ENCODE assay signal across 8 cellular contexts in the genomic region with DNA sequence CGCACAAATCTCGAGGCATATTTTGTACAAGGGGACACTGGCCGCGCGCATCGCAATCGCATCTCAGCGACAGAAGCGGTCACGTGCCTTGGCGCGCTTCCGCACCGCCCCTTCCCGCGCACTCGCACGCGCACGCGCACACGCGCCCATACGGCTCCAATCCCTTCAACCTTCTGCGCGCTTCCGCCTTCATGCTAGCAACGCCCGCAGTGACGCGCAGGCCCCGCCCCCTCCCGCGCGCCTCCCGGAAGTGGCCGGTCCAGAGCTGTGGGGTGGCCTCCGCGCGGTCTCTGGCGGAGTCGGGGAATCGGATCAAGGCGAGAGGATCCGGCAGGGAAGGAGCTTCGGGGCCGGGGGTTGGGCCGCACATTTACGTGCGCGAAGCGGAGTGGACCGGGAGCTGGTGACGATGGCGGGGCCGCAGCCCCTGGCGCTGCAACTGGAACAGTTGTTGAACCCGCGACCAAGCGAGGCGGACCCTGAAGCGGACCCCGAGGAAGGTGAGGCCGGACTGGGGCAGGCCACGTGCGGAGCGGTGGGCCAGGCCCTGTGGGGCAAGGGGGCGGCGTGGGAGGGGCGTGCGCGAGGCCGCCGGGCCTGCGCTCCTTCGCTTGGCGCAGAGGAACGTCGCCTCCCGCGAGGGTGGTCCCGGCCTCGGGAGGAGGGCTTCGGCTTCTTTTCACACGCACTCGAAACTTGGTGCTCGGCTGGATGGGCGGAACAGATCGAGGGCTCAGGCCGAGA. TPM values are rescaled to one million over a fixed set of nuclear protein-coding genes. Genes with fewer than 3 reads are reported as not detected.
DNase-seq lines count a peak whose midpoint lies in the region; ATAC-seq and TF ChIP-seq lines count a peak whose summit lies in the region.

A gene with protein sequence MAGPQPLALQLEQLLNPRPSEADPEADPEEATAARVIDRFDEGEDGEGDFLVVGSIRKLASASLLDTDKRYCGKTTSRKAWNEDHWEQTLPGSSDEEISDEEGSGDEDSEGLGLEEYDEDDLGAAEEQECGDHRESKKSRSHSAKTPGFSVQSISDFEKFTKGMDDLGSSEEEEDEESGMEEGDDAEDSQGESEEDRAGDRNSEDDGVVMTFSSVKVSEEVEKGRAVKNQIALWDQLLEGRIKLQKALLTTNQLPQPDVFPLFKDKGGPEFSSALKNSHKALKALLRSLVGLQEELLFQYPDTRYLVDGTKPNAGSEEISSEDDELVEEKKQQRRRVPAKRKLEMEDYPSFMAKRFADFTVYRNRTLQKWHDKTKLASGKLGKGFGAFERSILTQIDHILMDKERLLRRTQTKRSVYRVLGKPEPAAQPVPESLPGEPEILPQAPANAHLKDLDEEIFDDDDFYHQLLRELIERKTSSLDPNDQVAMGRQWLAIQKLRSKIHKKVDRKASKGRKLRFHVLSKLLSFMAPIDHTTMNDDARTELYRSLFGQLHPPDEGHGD (plus strand): TSS at position 238 of the 744 bp plus-strand sequence. CDS start 172 bp downstream, at position 410.

- peak within 1 kb of the TSS; percentile 94 for H3K27ac Mint-ChIP-seq in activated naive CD4-positive, alpha-beta T cell treated with anti-CD3 and anti-CD28 coated beads, Interleukin-2, amount 10 ng/mL, durations not matched to agents 7 days and 5 days

- CTCF ChIA-PET in activated naive CD4-positive, alpha-beta T cell treated with anti-CD3 and anti-CD28 coated beads, Interleukin-2, amount 10 ng/mL, durations not matched to agents 7 days and 5 days (lab: Charles Lee): interaction anchor here (0.9 to 1.2 kb wide), 2 partner anchors 24 to 99 kb away, joined by 3 to 4 read pairs; no protein-coding TSS in a partner anchor

- H3K36me3 Mint-ChIP-seq in activated naive CD4-positive, alpha-beta T cell treated with anti-CD3 and anti-CD28 coated beads, Interleukin-2, amount 10 ng/mL, durations not matched to agents 7 days and 5 days: peaks cover 38% of the 10 kb centered on the region

- peak within 1 kb of the TSS; percentile 59; the same call in 1 of the 2 replicates for H3K27ac ChIP-seq in SK-N-MC
- peak within 1 kb of the TSS; percentile 92 to 95 (median 93) for H3K27ac ChIP-seq in gastroesophageal sphincter

- H3K9me3 ChIP-seq in SK-N-MC (ENCODE audit: low read depth, low read length) (no peaks in the 10 kb centered on the region), gastroesophageal sphincter (no peaks in the 10 kb centered on the region)

- no peaks in the 10 kb centered on the region for H3K9me3 Mint-ChIP-seq in activated naive CD4-positive, alpha-beta T cell treated with anti-CD3 and anti-CD28 coated beads, Interleukin-2, amount 10 ng/mL, durations not matched to agents 7 days and 5 days

- no peak for TF ChIP-seq CTCF in gastroesophageal sphincter (IDR thresholded peaks at IDR 0.05)

- peak within 1 kb of the TSS; percentile 93 for H3K4me3 Mint-ChIP-seq in activated naive CD4-positive, alpha-beta T cell treated with anti-CD3 and anti-CD28 coated beads, Interleukin-2, amount 10 ng/mL, durations not matched to agents 7 days and 5 days

- peak within 1 kb of the TSS; percentile 94 for H3K9ac ChIP-seq in SK-N-MC (ENCODE audit: insufficient read length)

- peaks cover 3 to 40% (median 8%) of the 10 kb centered on the region in 3 donors for H3K4me1 ChIP-seq in gastroesophageal sphincter

- peak within 1 kb of the TSS; percentile 85 for H3K4me3 ChIP-seq in GM08714 (ENCODE audit: low read length)
- H3K4me3 ChIP-seq in SK-N-MC: peak within 1 kb of the TSS; percentile 94
- peak within 1 kb of the TSS; percentile 80 to 86 for H3K4me3 ChIP-seq in gastroesophageal sphincter

- H3K4me1 Mint-ChIP-seq in activated naive CD4-positive, alpha-beta T cell treated with anti-CD3 and anti-CD28 coated beads, Interleukin-2, amount 10 ng/mL, durations not matched to agents 7 days and 5 days: peaks cover 55% of the 10 kb centered on the region

- DNase-seq in NCI-H1048 (lab: John Stamatoyannopoulos, UW) (peak; percentile 89), SK-N-MC (ENCODE audit: low read depth, low spot score) (peak; percentile 61), nucleus accumbens (lab: John Stamatoyannopoulos, UW) (peak; percentile 53 to 99 (median 91)), superior temporal gyrus (ENCODE audit: extremely low spot score) (peak; percentile 98)
- DNase-seq in activated naive CD4-positive, alpha-beta T cell treated with anti-CD3 and anti-CD28 coated beads, Interleukin-2, amount 10 ng/mL, durations not matched to agents 7 days and 5 days: peak; percentile 96

- peak; percentile 60 to 69 for TF ChIP-seq POLR2A in gastroesophageal sphincter (IDR thresholded peaks at IDR 0.05)

- H3K27me3 ChIP-seq in gastroesophageal sphincter: peaks cover 37% of the 10 kb centered on the region

- WGBS in gastroesophageal sphincter (ENCODE audit: low coverage in 1 of 2), 2 donors: 0% methylated on average over 2 of the region's 90 CpGs; no CpG with 5 or more reads in 1 of the 2 donors

- peak; percentile 96 for ATAC-seq in HG02588 (IDR thresholded peaks at IDR 0.05; ENCODE audit: unreplicated experiment)
- ATAC-seq in gastroesophageal sphincter: peak; percentile 99

- peaks cover 37% of the 10 kb centered on the region for H3K36me3 ChIP-seq in SK-N-MC (ENCODE audit: insufficient read depth, low read length)
- peaks cover 0 to 31% of the 10 kb centered on the region in 2 donors for H3K36me3 ChIP-seq in gastroesophageal sphincter

- peaks cover 43% of the 10 kb centered on the region for H3K27me3 Mint-ChIP-seq in activated naive CD4-positive, alpha-beta T cell treated with anti-CD3 and anti-CD28 coated beads, Interleukin-2, amount 10 ng/mL, durations not matched to agents 7 days and 5 days

- TF ChIP-seq EP300 in gastroesophageal sphincter (IDR thresholded peaks at IDR 0.05): no peak

RNA-seq across cellular contexts. Expression of the gene that starts here (rescaled TPM):
- 10 to 100 TPM; 36.1 to 45.1 (median 38.5) TPM for total RNA-seq in gastroesophageal sphincter

Comparison
In these comparisons a context has a peak if more than half of its experiments do, and no peak if none do; other contexts are left out.
1. Peak in every context shown above with its lines: DNase-seq, ATAC-seq, H3K4me3 ChIP-seq and H3K27ac ChIP-seq.